ENCODE assay signal across 18 cellular contexts in the genomic region with DNA sequence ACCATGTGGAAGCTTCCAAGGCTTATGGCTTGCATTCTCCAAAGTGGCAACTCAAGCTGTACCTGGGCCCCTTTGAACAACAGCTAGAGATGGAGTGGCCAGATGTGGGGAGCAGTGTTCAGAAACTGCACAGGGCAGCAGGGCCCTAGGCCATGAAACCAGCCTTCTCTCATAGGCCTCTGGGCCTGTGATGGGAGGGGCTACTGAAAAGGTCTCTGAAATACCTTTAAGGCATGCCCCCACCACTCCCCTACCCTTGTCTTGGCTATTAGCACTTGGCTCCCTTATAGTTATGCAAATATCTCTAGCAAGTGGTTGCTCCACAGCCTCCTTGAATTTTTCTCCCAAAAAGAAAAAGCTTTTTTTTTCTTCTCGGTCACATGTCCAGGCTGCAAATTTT.
DNase-seq lines count a peak whose midpoint lies in the region; ATAC-seq, FAIRE-seq and TF ChIP-seq lines count a peak whose summit lies in the region.
"Had no signal": no experiment of that assay in that cellular context is flagged by ENCODE, and none has a peak within 500 bp of the region (broad histone marks: within the 10 kb centered on the region; RNA-seq: fewer than 3 reads in every experiment).

No MANE protein-coding gene starts in this region.

- H2BK20ac ChIP-seq in H1 (ENCODE audit: low read length), result no peak overlapping the region

- H3K18ac ChIP-seq in H1 (ENCODE audit: extremely low read depth, low read length) (no peak overlapping the region), neuronal stem cell (ENCODE audit: low read length) (no peak overlapping the region)

- H3K4me2 ChIP-seq in GM23338 (no peak overlapping the region), H1 (ENCODE audit: insufficient read depth in 1 of 2, low read depth in 2 of 2, low read length in 2 of 2) (no peak overlapping the region), neuronal stem cell (ENCODE audit: insufficient read depth, low read length, poor library complexity, severe bottlenecking) (no peak overlapping the region)
- H3K4me2 ChIP-seq: BLaER1 treated with 17β-estradiol and CSF1 and Interleukin-3, amounts not matched to agents 10 nM and 100 nM had no signal

- H2BK120ac ChIP-seq in H1 (replicated peaks; ENCODE audit: low read depth, low read length), result no peak overlapping the region
- H2BK120ac ChIP-seq in neuronal stem cell (ENCODE audit: low read depth, low read length), result no peak overlapping the region

- H3K27me3 Mint-ChIP-seq in GM23338 (ENCODE audit: insufficient read depth, low read depth, poor library complexity), result no peaks in the 10 kb centered on the region
- no peaks in the 10 kb centered on the region for H3K27me3 Mint-ChIP-seq in activated T-cell treated with anti-CD3 and anti-CD28 coated beads, Interleukin-2, amount 50 U/mL, for 24 hours
- H3K27me3 Mint-ChIP-seq: B cell had no signal

- H3K9me3 ChIP-seq in H1 (ENCODE audit: insufficient read depth in 2 of 2, low read depth in 1 of 2, low read length in 1 of 2) (peaks cover 5 to 7% of the 10 kb centered on the region in 2 experiments; a peak in 3 of 4 replicates), neuronal stem cell (replicated peaks in 1 of 2; ENCODE audit: control insufficient read depth in 2 of 2, insufficient read depth in 1 of 2, low read depth in 1 of 2, low read length in 2 of 2) (no peaks in the 10 kb centered on the region)
- H3K9me3 ChIP-seq: BLaER1 treated with 17β-estradiol and CSF1 and Interleukin-3, amounts not matched to agents 10 nM and 100 nM; HAP-1 had no signal

- no peak for TF ChIP-seq RAD21 in H1 (IDR thresholded peaks at IDR 0.05 in 1 of 2, conservative IDR thresholded peaks at IDR 0.05 in 1 of 2; ENCODE audit: low read depth in 2 of 2, low read length in 2 of 2)

- TF ChIP-seq CTCF in GM23338 (conservative IDR thresholded peaks at IDR 0.05; ENCODE audit: low read depth in 2 of 2) (no peak), H1 (IDR thresholded peaks at IDR 0.05; ENCODE audit: control extremely low read depth in 1 of 3, insufficient read depth in 1 of 3, low read depth in 1 of 3, low read length in 3 of 3) (no peak)

- H3K14ac ChIP-seq in H1 (ENCODE audit: insufficient read length), result no peak overlapping the region
- H3K14ac ChIP-seq in neuronal stem cell (ENCODE audit: low read length), result no peak overlapping the region

- H3K79me2 ChIP-seq in GM23338 (replicated peaks; ENCODE audit: insufficient read depth) (no peaks in the 10 kb centered on the region), H1 (ENCODE audit: control insufficient read depth in 1 of 2, insufficient read depth in 2 of 2, low read length in 2 of 2) (no peaks in the 10 kb centered on the region)

- H3K4me1 Mint-ChIP-seq in GM23338, result peaks cover 15% of the 10 kb centered on the region
- H3K4me1 Mint-ChIP-seq in activated T-cell treated with anti-CD3 and anti-CD28 coated beads, Interleukin-2, amount 50 U/mL, for 24 hours (ENCODE audit: low read depth), result no peaks in the 10 kb centered on the region
- H3K4me1 Mint-ChIP-seq: B cell had no signal

- H3K9ac ChIP-seq in H1 (replicated peaks in 1 of 4; ENCODE audit: extremely low read depth in 1 of 4, low read depth in 3 of 4, low read length in 3 of 4), result no peak overlapping the region
- no peak overlapping the region for H3K9ac ChIP-seq in neuronal stem cell (ENCODE audit: low read depth, low read length, poor library complexity)
- H3K9ac ChIP-seq: BLaER1 treated with 17β-estradiol and CSF1 and Interleukin-3, amounts not matched to agents 10 nM and 100 nM had no signal

- WGBS in H1 (ENCODE audit: extremely low coverage in 1 of 2, insufficient coverage in 1 of 2, insufficient read length in 1 of 2, insufficient replicate concordance in 2 of 2, low coverage in 1 of 2, low lambda C conversion rate in 2 of 2, missing lambda C conversion rate in 1 of 2), 2 experiments, result 100% methylated on average over 1 of the region's 1 CpG; no CpG with 5 or more reads in 1 of the 2 experiments
- WGBS in neuronal stem cell (ENCODE audit: extremely low coverage in 2 of 2, insufficient read length in 2 of 2, insufficient replicate concordance in 1 of 2), 2 donors, result no CpG with 5 or more reads among the region's 1 CpG

- H3K9me3 Mint-ChIP-seq in GM23338, result peaks cover 7% of the 10 kb centered on the region; the same call in 1 of the 3 replicates
- H3K9me3 Mint-ChIP-seq in activated T-cell treated with anti-CD3 and anti-CD28 coated beads, Interleukin-2, amount 50 U/mL, for 24 hours, result peaks cover 5% of the 10 kb centered on the region

- no peak overlapping the region for H3K4me3 Mint-ChIP-seq in GM23338
- no peak overlapping the region for H3K4me3 Mint-ChIP-seq in activated T-cell treated with anti-CD3 and anti-CD28 coated beads, Interleukin-2, amount 50 U/mL, for 24 hours
- H3K4me3 Mint-ChIP-seq: B cell; CD8-positive, alpha-beta T cell had no signal

- H4K8ac ChIP-seq in H1 (ENCODE audit: extremely low read depth, insufficient read depth, low read length) (no peak overlapping the region), neuronal stem cell (ENCODE audit: low read depth, low read length) (no peak overlapping the region)

- TF ChIP-seq POLR2A in H1 (IDR thresholded peaks at IDR 0.05; ENCODE audit: control extremely low read depth in 1 of 2, low read depth in 2 of 2, low read length in 2 of 2), result no peak

- H2AK5ac ChIP-seq in H1 (ENCODE audit: low read depth, low read length) (no peak overlapping the region), neuronal stem cell (ENCODE audit: low read depth, low read length) (no peak overlapping the region)

- no peak overlapping the region for H3K27ac Mint-ChIP-seq in GM23338
- H3K27ac Mint-ChIP-seq in activated T-cell treated with anti-CD3 and anti-CD28 coated beads, Interleukin-2, amount 50 U/mL, for 24 hours, result no peak overlapping the region
- H3K27ac Mint-ChIP-seq: B cell; CD8-positive, alpha-beta T cell had no signal

- no peaks in the 10 kb centered on the region for H3K79me1 ChIP-seq in H1 (ENCODE audit: low read depth, low read length)
- no peaks in the 10 kb centered on the region for H3K79me1 ChIP-seq in neuronal stem cell (ENCODE audit: low read depth, low read length)

- H4K20me1 ChIP-seq in GM23338 (replicated peaks; ENCODE audit: insufficient read depth), result no peaks in the 10 kb centered on the region
- no peaks in the 10 kb centered on the region for H4K20me1 ChIP-seq in H1 (replicated peaks in 1 of 2; ENCODE audit: control insufficient read depth in 1 of 2, insufficient read depth in 2 of 2, low read length in 2 of 2)
- H4K20me1 ChIP-seq: BLaER1 treated with 17β-estradiol and CSF1 and Interleukin-3, amounts not matched to agents 10 nM and 100 nM had no signal

- no peaks in the 10 kb centered on the region for H3K23me2 ChIP-seq in H1 (ENCODE audit: low read depth, low read length)

- CTCF ChIA-PET in H1 (lab: Charles Lee; ENCODE audit: partially characterized antibody), result interaction anchor here (0.9 to 3.2 kb wide), 2 partner anchors 88 to 519 kb away, joined by 4 to 8 read pairs; no protein-coding TSS in a partner anchor

- no peaks in the 10 kb centered on the region for H3K36me3 ChIP-seq in GM23338 (ENCODE audit: insufficient read depth)
- H3K36me3 ChIP-seq in H1 (ENCODE audit: control insufficient read depth in 2 of 4, insufficient read depth in 4 of 4, low read length in 3 of 4), result no peaks in the 10 kb centered on the region
- H3K36me3 ChIP-seq in neuronal stem cell (replicated peaks in 1 of 2; ENCODE audit: control insufficient read depth in 2 of 2, insufficient read depth in 2 of 2, low read length in 2 of 2), result no peaks in the 10 kb centered on the region
- H3K36me3 ChIP-seq: BLaER1 treated with 17β-estradiol and CSF1 and Interleukin-3, amounts not matched to agents 10 nM and 100 nM; HAP-1 had no signal

- H3K4ac ChIP-seq in H1 (replicated peaks; ENCODE audit: insufficient read length, low read depth, low read length), result no peak overlapping the region
- H3K4ac ChIP-seq in neuronal stem cell (ENCODE audit: low read length), result no peak overlapping the region

- no peaks in the 10 kb centered on the region for H3K36me3 Mint-ChIP-seq in GM23338 (ENCODE audit: low read depth)
- no peaks in the 10 kb centered on the region for H3K36me3 Mint-ChIP-seq in activated T-cell treated with anti-CD3 and anti-CD28 coated beads, Interleukin-2, amount 50 U/mL, for 24 hours (ENCODE audit: low read depth)
- H3K36me3 Mint-ChIP-seq: CD8-positive, alpha-beta T cell had no signal

- no peaks in the 10 kb centered on the region for H3K27me3 ChIP-seq in GM23338 (ENCODE audit: insufficient read depth)
- no peaks in the 10 kb centered on the region for H3K27me3 ChIP-seq in H1 (replicated peaks in 1 of 4; ENCODE audit: control insufficient read depth in 3 of 4, extremely low read depth in 1 of 4, insufficient read depth in 3 of 4, low read length in 3 of 4)
- H3K27me3 ChIP-seq in neuronal stem cell (ENCODE audit: control insufficient read depth in 3 of 3, insufficient read depth in 3 of 3, low read depth in 1 of 3, low read length in 3 of 3), result no peaks in the 10 kb centered on the region
- H3K27me3 ChIP-seq: BLaER1 treated with 17β-estradiol and CSF1 and Interleukin-3, amounts not matched to agents 10 nM and 100 nM had no signal

- no peak overlapping the region for H3K56ac ChIP-seq in H1 (replicated peaks; ENCODE audit: insufficient read length, low read depth, low read length)

- H3K4me1 ChIP-seq in GM23338 (ENCODE audit: insufficient read depth) (peaks cover 11% of the 10 kb centered on the region; the same call in 1 of the 2 replicates), H1 (replicated peaks in 1 of 4; ENCODE audit: control insufficient read depth in 3 of 4, insufficient read depth in 4 of 4, low read length in 3 of 4) (peaks cover 0 to 1% (median 0%) of the 10 kb centered on the region in 4 experiments; a peak in 1 of 7 replicates), neuronal stem cell (ENCODE audit: control insufficient read depth in 2 of 2, insufficient read depth in 1 of 2, low read depth in 1 of 2, low read length in 2 of 2) (no peaks in the 10 kb centered on the region)
- H3K4me1 ChIP-seq: BLaER1 treated with 17β-estradiol and CSF1 and Interleukin-3, amounts not matched to agents 10 nM and 100 nM; HAP-1 had no signal

- H2BK12ac ChIP-seq in H1 (ENCODE audit: low read depth, low read length) (no peak overlapping the region), neuronal stem cell (ENCODE audit: low read length) (no peak overlapping the region)

- H2AFZ ChIP-seq in GM23338 (peak overlapping the region; percentile 68; the same call in 1 of the 2 replicates), H1 (ENCODE audit: low read length) (peak overlapping the region; percentile 40; the same call in 1 of the 2 replicates), neuronal stem cell (ENCODE audit: low read length) (no peak overlapping the region)

- ATAC-seq in GM23338 (peak; percentile 86), HG03378 (IDR thresholded peaks at IDR 0.05; ENCODE audit: unreplicated experiment) (no peak)
- ATAC-seq: CD8-positive, alpha-beta T cell had no signal

- no peak for FAIRE-seq in H1 (lab: Jason Lieb, UNC)
- FAIRE-seq: GM12891, GM18507 had no signal

- H3K27ac ChIP-seq in GM23338 (ENCODE audit: low read depth) (no peak overlapping the region), H1 (ENCODE audit: low read depth, low read length) (no peak overlapping the region), neuronal stem cell (replicated peaks; ENCODE audit: low read length) (no peak overlapping the region)
- H3K27ac ChIP-seq: BLaER1 treated with 17β-estradiol and CSF1 and Interleukin-3, amounts not matched to agents 10 nM and 100 nM had no signal

- H3K4me3 ChIP-seq in GM23338, result no peak overlapping the region
- H3K4me3 ChIP-seq in H1 (ENCODE audit: extremely low read depth in 1 of 4, insufficient read depth in 2 of 4, low read depth in 3 of 4, low read length in 4 of 4), result no peak overlapping the region
- no peak overlapping the region for H3K4me3 ChIP-seq in neuronal stem cell (ENCODE audit: low read length in 2 of 2)
- H3K4me3 ChIP-seq: BLaER1 treated with 17β-estradiol and CSF1 and Interleukin-3, amounts not matched to agents 10 nM and 100 nM; HAP-1 had no signal

- no peak for TF ChIP-seq EP300 in H1 (IDR thresholded peaks at IDR 0.05; ENCODE audit: borderline replicate concordance in 1 of 2, low read depth in 2 of 2, low read length in 2 of 2)

- H4K5ac ChIP-seq in H1 (ENCODE audit: insufficient read length, low read depth, low read length), result no peak overlapping the region

- H2BK5ac ChIP-seq in H1 (ENCODE audit: low read depth, low read length), result no peak overlapping the region
- H2BK5ac ChIP-seq in neuronal stem cell (ENCODE audit: low read length), result peak overlapping the region; percentile 29

- H2BK15ac ChIP-seq in H1 (ENCODE audit: low read length) (no peak overlapping the region), neuronal stem cell (ENCODE audit: low read length) (no peak overlapping the region)

- H4K91ac ChIP-seq in H1 (replicated peaks; ENCODE audit: insufficient read length, low read length), result no peak overlapping the region
- H4K91ac ChIP-seq in neuronal stem cell (ENCODE audit: low read depth, low read length, poor library complexity), result no peak overlapping the region

- peaks cover 7% of the 10 kb centered on the region; the same call in 1 of the 2 replicates for H3K9me2 ChIP-seq in GM23338 (ENCODE audit: insufficient read depth)

- POLR2A ChIA-PET in H1 (lab: Charles Lee; ENCODE audit: partially characterized antibody), result interaction anchor here (0.6 kb wide), 2 partner anchors 63 to 949 kb away, joined by 3 read pairs; no protein-coding TSS in a partner anchor

- no peaks in the 10 kb centered on the region for H3F3A ChIP-seq in GM23338 (replicated peaks; ENCODE audit: low read depth)

- H3K23ac ChIP-seq in H1 (ENCODE audit: insufficient read length) (no peak overlapping the region), neuronal stem cell (ENCODE audit: low read depth, low read length, poor library complexity) (no peak overlapping the region)

- DNase-seq in GM23338 (ENCODE audit: low spot score), result peak; percentile 58
- DNase-seq in H1 (ENCODE audit: low read depth in 1 of 2, low spot score in 2 of 2), result no peak
- peak; percentile 49 for DNase-seq in iPS DF 4.7 (ENCODE audit: extremely low read depth, low spot score)
- DNase-seq in neuronal stem cell (ENCODE audit: low spot score), result no peak
- no peak for DNase-seq in mucosa of gallbladder (ENCODE audit: low spot score)
- no peak for DNase-seq in AML-193 (lab: John Stamatoyannopoulos, UW)
- DNase-seq in activated T-cell treated with anti-CD3 and anti-CD28 coated beads, Interleukin-2, amount 50 U/mL, for 24 hours, result no peak
- DNase-seq: 8988T; Calu3; CD8-positive, alpha-beta T cell; DMS79 treated with DMSO at 0.1 percent for 48 hours; GOT3 had no signal

Comparison
In these comparisons a context has a peak if more than half of its experiments do, and no peak if none do; other contexts are left out.
1. DNase-seq: peak in GM23338 (single experiment) and iPS DF 4.7 (single experiment); none in H1 (0 of 2), neuronal stem cell (single experiment), mucosa of gallbladder (single experiment), AML-193 (0 of 2) and activated T-cell treated with anti-CD3 and anti-CD28 coated beads, Interleukin-2, amount 50 U/mL, for 24 hours (single experiment).